In the genomic region with DNA sequence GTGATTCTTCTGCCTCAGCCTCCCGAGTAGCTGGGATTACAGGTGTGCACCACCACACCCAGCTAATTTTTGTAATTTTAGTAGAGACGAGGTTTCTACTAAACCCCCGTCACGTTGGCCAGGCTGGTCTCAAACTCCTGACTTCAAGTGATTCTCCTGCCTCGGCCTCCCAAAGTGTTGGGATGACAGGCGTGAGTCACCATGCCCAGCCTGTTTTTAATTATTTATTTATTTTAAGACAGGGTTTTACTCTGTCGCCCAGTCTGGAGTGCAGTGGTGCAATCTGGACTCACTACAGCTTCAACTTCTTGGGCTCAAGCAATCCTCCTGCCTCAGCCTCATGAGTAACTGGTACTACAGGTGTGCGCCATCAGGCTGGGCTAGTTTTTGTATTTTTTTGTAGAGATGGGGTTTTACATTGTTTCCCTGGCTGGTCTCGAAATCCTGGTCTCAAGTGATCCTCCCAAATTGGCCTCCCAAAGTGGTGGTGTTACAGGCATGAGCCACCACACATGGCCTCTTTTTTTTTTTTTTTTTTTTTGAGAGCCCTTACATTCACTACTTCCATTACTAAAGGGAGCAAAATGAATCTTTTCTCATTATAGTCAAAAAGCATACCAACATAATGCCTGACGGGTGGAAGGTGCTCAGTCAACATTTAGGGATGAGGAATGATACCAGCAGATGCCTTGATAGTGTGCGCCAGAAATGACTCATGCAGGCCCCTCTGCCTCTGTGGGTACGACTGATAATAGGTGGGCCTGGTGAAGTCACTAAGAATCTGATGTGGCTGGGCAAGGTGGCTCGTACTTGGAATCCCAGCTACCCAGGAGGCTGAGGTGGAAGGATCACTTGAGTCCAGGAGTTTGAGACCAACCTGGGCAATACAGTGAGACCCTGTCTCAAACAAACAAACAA, we compare ENCODE assay signal across 17 cellular contexts. TPM values are rescaled to one million over a fixed set of nuclear protein-coding genes. Genes with fewer than 3 reads are reported as not detected.
A peak's percentile ranks its signal among the peaks of the same experiment; 100 is the strongest.
DNase-seq lines count a peak whose midpoint lies in the region; ATAC-seq, FAIRE-seq and TF ChIP-seq lines count a peak whose summit lies in the region.
"Had no signal": no experiment of that assay in that cellular context is flagged by ENCODE, and none has a peak within 500 bp of the region (broad histone marks: within the 10 kb centered on the region; RNA-seq: fewer than 3 reads in every experiment).

No MANE protein-coding gene starts in this region.

- H3K9me3 ChIP-seq in DOHH2 (ENCODE audit: control insufficient read depth, insufficient read depth, low read length) (no peaks in the 10 kb centered on the region), kidney (ENCODE audit: control insufficient read depth in 1 of 2, low read length in 2 of 2) (no peaks in the 10 kb centered on the region)
- H3K9me3 ChIP-seq: BLaER1 treated with 17β-estradiol and CSF1 and Interleukin-3, amounts not matched to agents 10 nM and 100 nM had no signal

- peaks cover 45% of the 10 kb centered on the region for H3K4me1 ChIP-seq in DOHH2 (ENCODE audit: control insufficient read depth, low read length)
- H3K4me1 ChIP-seq in KMS-11 (ENCODE audit: low read depth, poor library complexity, severe bottlenecking): peaks cover 28% of the 10 kb centered on the region
- no peaks in the 10 kb centered on the region for H3K4me1 ChIP-seq in kidney (ENCODE audit: control insufficient read depth in 1 of 2, insufficient read depth in 1 of 2, low read depth in 1 of 2, low read length in 2 of 2)

- no peaks in the 10 kb centered on the region for H3K27me3 ChIP-seq in DOHH2 (ENCODE audit: control insufficient read depth, low read length)
- no peaks in the 10 kb centered on the region for H3K27me3 ChIP-seq in KMS-11 (ENCODE audit: insufficient read depth, low read depth)
- H3K27me3 ChIP-seq: BLaER1 treated with 17β-estradiol and CSF1 and Interleukin-3, amounts not matched to agents 10 nM and 100 nM had no signal

- peaks cover 16% of the 10 kb centered on the region for H3F3A ChIP-seq in DOHH2 (ENCODE audit: control insufficient read depth, insufficient read depth)

- H3K27ac ChIP-seq in DOHH2 (ENCODE audit: low read depth, low read length): peak overlapping the region; percentile 80
- peak overlapping the region; percentile 61 for H3K27ac ChIP-seq in KMS-11
- H3K27ac ChIP-seq in coronary artery: no peak overlapping the region
- no peak overlapping the region for H3K27ac ChIP-seq in kidney (ENCODE audit: low read depth in 2 of 2, low read length in 2 of 2)
- H3K27ac ChIP-seq: BLaER1 treated with 17β-estradiol and CSF1 and Interleukin-3, amounts not matched to agents 10 nM and 100 nM; GM23248 had no signal

- H4K20me1 ChIP-seq in DOHH2 (ENCODE audit: control insufficient read depth, insufficient read depth, low read depth, low read length) (no peaks in the 10 kb centered on the region), KMS-11 (ENCODE audit: insufficient read depth) (no peaks in the 10 kb centered on the region)
- H4K20me1 ChIP-seq: BLaER1 treated with 17β-estradiol and CSF1 and Interleukin-3, amounts not matched to agents 10 nM and 100 nM had no signal

- peaks cover 6 to 22% (median 11%) of the 10 kb centered on the region in 3 donors for H3K36me3 Mint-ChIP-seq in naive thymus-derived CD8-positive, alpha-beta T cell

- no peak overlapping the region for H3K4me3 Mint-ChIP-seq in naive thymus-derived CD8-positive, alpha-beta T cell
- H3K4me3 Mint-ChIP-seq: CD4-positive, alpha-beta T cell had no signal

- H3K4me2 ChIP-seq in DOHH2 (ENCODE audit: low read length) (peak overlapping the region; percentile 58), KMS-11 (peak overlapping the region; percentile 50)
- H3K4me2 ChIP-seq: BLaER1 treated with 17β-estradiol and CSF1 and Interleukin-3, amounts not matched to agents 10 nM and 100 nM had no signal

- FAIRE-seq in kidney (lab: Jason Lieb, UNC): no peak
- FAIRE-seq: D721Med, H54 had no signal

- peaks cover 0 to 3% (median 0%) of the 10 kb centered on the region in 5 donors for H3K27me3 Mint-ChIP-seq in naive thymus-derived CD8-positive, alpha-beta T cell
- H3K27me3 Mint-ChIP-seq: CD4-positive, alpha-beta T cell had no signal

- peaks cover 0 to under 1% (median under 1%) of the 10 kb centered on the region in 4 donors for H3K4me1 Mint-ChIP-seq in naive thymus-derived CD8-positive, alpha-beta T cell

- H3K9me2 ChIP-seq in DOHH2 (replicated peaks; ENCODE audit: control insufficient read depth, low read length): no peaks in the 10 kb centered on the region

- 0 out of 2 replicates have a peak, but pooled peaks cover 4% of the 10 kb centered on the region for H3K79me2 ChIP-seq in DOHH2 (ENCODE audit: control insufficient read depth, low read length)
- H3K79me2 ChIP-seq in KMS-11 (ENCODE audit: insufficient read depth, low read depth): no peaks in the 10 kb centered on the region

- peak; percentile 28 for DNase-seq in coronary artery (ENCODE audit: low spot score)
- peak; percentile 68 for DNase-seq in mesenteric fat pad (ENCODE audit: low spot score)
- no peak for DNase-seq in kidney
- no peak for DNase-seq in naive thymus-derived CD8-positive, alpha-beta T cell
- DNase-seq: ACHN; CD4-positive, alpha-beta T cell; COR-L47; DND-41; GM23248 had no signal

- TF ChIP-seq CTCF in DOHH2 (IDR thresholded peaks at IDR 0.05; ENCODE audit: low read depth, low read length, poor library complexity, severe bottlenecking) (no peak), KMS-11 (conservative IDR thresholded peaks at IDR 0.05; ENCODE audit: low read depth, low read length) (no peak), coronary artery (IDR thresholded peaks at IDR 0.05) (no peak), kidney (IDR thresholded peaks at IDR 0.05; ENCODE audit: borderline replicate concordance, extremely low read depth, insufficient read depth) (no peak)

- POLR2A ChIA-PET in naive thymus-derived CD8-positive, alpha-beta T cell (lab: Charles Lee): interaction anchor here (1.3 kb wide), 1 partner anchor 9 kb away, joined by 3 read pairs; no protein-coding TSS in a partner anchor

- H2AFZ ChIP-seq in KMS-11 (ENCODE audit: low read depth): peak overlapping the region; percentile 66
- H2AFZ ChIP-seq: GM23248 had no signal

- no peaks in the 10 kb centered on the region for H3K9me3 Mint-ChIP-seq in naive thymus-derived CD8-positive, alpha-beta T cell
- H3K9me3 Mint-ChIP-seq: CD4-positive, alpha-beta T cell had no signal

- peak overlapping the region; percentile 30 for H3K4me3 ChIP-seq in DOHH2 (ENCODE audit: low read length)
- H3K4me3 ChIP-seq in KMS-11 (IDR thresholded peaks at IDR 0.05; ENCODE audit: insufficient read depth, low read depth, low read length): no peak overlapping the region
- H3K4me3 ChIP-seq in coronary artery: no peak overlapping the region
- no peak overlapping the region for H3K4me3 ChIP-seq in kidney (ENCODE audit: low read length in 2 of 2)
- H3K4me3 ChIP-seq: BLaER1 treated with 17β-estradiol and CSF1 and Interleukin-3, amounts not matched to agents 10 nM and 100 nM; GM23248 had no signal

- peak overlapping the region; percentile 1; the same call in 1 of the 2 replicates for H3K9ac ChIP-seq in KMS-11
- H3K9ac ChIP-seq in kidney (ENCODE audit: low read length in 2 of 2): no peak overlapping the region
- H3K9ac ChIP-seq: BLaER1 treated with 17β-estradiol and CSF1 and Interleukin-3, amounts not matched to agents 10 nM and 100 nM; GM23248 had no signal

- no peak for ATAC-seq in naive thymus-derived CD8-positive, alpha-beta T cell
- ATAC-seq in HG02588 (IDR thresholded peaks at IDR 0.05; ENCODE audit: unreplicated experiment) (no peak), GM21723 (IDR thresholded peaks at IDR 0.05; ENCODE audit: unreplicated experiment) (no peak)
- ATAC-seq: HCT116 had no signal

- intact Hi-C loops in kidney (cut with DNase I): no loop called here

- H3K36me3 ChIP-seq in DOHH2 (ENCODE audit: control insufficient read depth, low read length) (peaks cover 20% of the 10 kb centered on the region), KMS-11 (ENCODE audit: insufficient read depth) (no peaks in the 10 kb centered on the region; the same call in 1 of the 2 replicates), kidney (ENCODE audit: control insufficient read depth in 1 of 2, insufficient read depth in 2 of 2, low read length in 2 of 2) (peaks cover 5 to 12% of the 10 kb centered on the region in 2 donors)

- peak overlapping the region in 2 of 10 donors; percentile 28 to 40 for H3K27ac Mint-ChIP-seq in naive thymus-derived CD8-positive, alpha-beta T cell
- H3K27ac Mint-ChIP-seq: CD4-positive, alpha-beta T cell had no signal

RNA-seq across cellular contexts. Expression of a gene that starts 17.8 kb away (rescaled TPM):
- 29.7 TPM for total RNA-seq in mesenteric fat pad
- 43.3 TPM for total RNA-seq in kidney
- polyA plus RNA-seq in kidney (ENCODE audit: insufficient read depth, low read depth, low replicate concordance): 9.4 TPM
- 10 to 100 TPM; 49.7 to 56.2 TPM for total RNA-seq in naive thymus-derived CD8-positive, alpha-beta T cell
- polyA plus RNA-seq in naive thymus-derived CD8-positive, alpha-beta T cell: 10 to 100 TPM in 1 of 3 donors, 1 to 10 TPM in 2; 8.8 to 13.8 (median 9.3) TPM

RNA-seq across cellular contexts. Expression of a gene that starts 19.7 kb away (rescaled TPM):
- total RNA-seq in mesenteric fat pad: 63.9 TPM
- 33.2 TPM for total RNA-seq in kidney
- 19.7 TPM for polyA plus RNA-seq in kidney (ENCODE audit: insufficient read depth, low read depth, low replicate concordance)
- total RNA-seq in naive thymus-derived CD8-positive, alpha-beta T cell: 10 to 100 TPM; 75.3 to 78.2 TPM
- 100 to 1,000 TPM in 1 of 3 donors, 10 to 100 TPM in 2; 33.8 to 127 (median 57.0) TPM for polyA plus RNA-seq in naive thymus-derived CD8-positive, alpha-beta T cell

Comparison
In these comparisons a context has a peak if more than half of its experiments do, and no peak if none do; other contexts are left out.
1. H3K27ac ChIP-seq: peak in DOHH2 (single experiment) and KMS-11 (single experiment); none in coronary artery (0 of 2) and kidney (0 of 2).
2. DNase-seq: peak in coronary artery (single experiment) and mesenteric fat pad (single experiment); none in kidney (single experiment) and naive thymus-derived CD8-positive, alpha-beta T cell (0 of 10).